In genomic region chr1:27402349-27402754, GRCh38 we compare ENCODE assay signal across 8 cellular contexts. TPM values are rescaled to one million over a fixed set of nuclear protein-coding genes. Genes with fewer than 3 reads are reported as not detected.
DNase-seq lines count a peak whose midpoint lies in the region; ATAC-seq and TF ChIP-seq lines count a peak whose summit lies in the region.

No MANE protein-coding gene starts in this region.

- POLR2A ChIA-PET in WTC11 (lab: Charles Lee), result interaction anchor here (0.7 to 1.6 kb wide), 2 partner anchors 26 to 125 kb away, joined by 3 read pairs; no protein-coding TSS in a partner anchor

- no peak for TF ChIP-seq POLR2A in heart left ventricle (IDR thresholded peaks at IDR 0.05)

- H3K4me1 Mint-ChIP-seq in WTC11, result peaks cover 78% of the 10 kb centered on the region
- peaks cover 5 to 22% of the 10 kb centered on the region in 2 donors for H3K4me1 Mint-ChIP-seq in effector memory CD8-positive, alpha-beta T cell (ENCODE audit: low read depth in 2 of 2)

- H3K9me3 Mint-ChIP-seq in WTC11, result no peaks in the 10 kb centered on the region
- H3K9me3 Mint-ChIP-seq in effector memory CD8-positive, alpha-beta T cell, result no peaks in the 10 kb centered on the region

- TF ChIP-seq CTCF in AG09309 (IDR thresholded peaks at IDR 0.05; ENCODE audit: control insufficient read depth, insufficient read depth, low read depth, low read length, missing control alignments) (peak; percentile 77), GM13977 (IDR thresholded peaks at IDR 0.05; ENCODE audit: extremely low read depth, insufficient read depth, missing control alignments) (peak; percentile 47), WTC11 (IDR thresholded peaks at IDR 0.05) (no peak), heart left ventricle (IDR thresholded peaks at IDR 0.05) (peak; percentile 42 to 70 (median 60))

- no peaks in the 10 kb centered on the region for H3K9me3 ChIP-seq in heart left ventricle

- WGBS in heart left ventricle, 4 donors, result 27 to 36% (median 30%) methylated on average over 7 to 8 of the region's 8 CpGs

- peak; percentile 35 for DNase-seq in AG09309 (ENCODE audit: low read depth)
- no peak for DNase-seq in GM13977 (ENCODE audit: low spot score)
- DNase-seq in WTC11 (ENCODE audit: low spot score), result peak; percentile 69
- peak; percentile 68 to 87 (median 83) for DNase-seq in heart left ventricle
- peak; percentile 44 to 95 (median 71) for DNase-seq in posterior cingulate gyrus
- no peak for DNase-seq in activated naive CD4-positive, alpha-beta T cell (lab: John Stamatoyannopoulos, UW)
- DNase-seq in effector memory CD8-positive, alpha-beta T cell, result no peak

- intact Hi-C loops in heart left ventricle (cut with DNase I), result loop anchor here in 8 of 10 donors (2.0 to 10.0 kb wide), 7 partner anchors 122 to 262 kb away; partner anchors contain the start of gene AHDC1 (in 5 of the 8)
- intact Hi-C loops in posterior cingulate gyrus (cut with DNase I), result loop anchor here (5.0 kb wide), 1 partner anchor 205 kb away; no protein-coding TSS in a partner anchor

- no peak overlapping the region for H3K4me3 Mint-ChIP-seq in WTC11
- H3K4me3 Mint-ChIP-seq in effector memory CD8-positive, alpha-beta T cell, result no peak overlapping the region

- H3K27me3 Mint-ChIP-seq in WTC11 (ENCODE audit: low read depth), result no peaks in the 10 kb centered on the region
- H3K27me3 Mint-ChIP-seq in effector memory CD8-positive, alpha-beta T cell, result no peaks in the 10 kb centered on the region

- ATAC-seq in WTC11, result peak; percentile 18
- ATAC-seq in heart left ventricle, result peak; percentile 38 to 57 (median 42)
- no peak for ATAC-seq in effector memory CD8-positive, alpha-beta T cell (replicated peaks)
- no peak for ATAC-seq in HG02571 (IDR thresholded peaks at IDR 0.05; ENCODE audit: unreplicated experiment)

- peaks cover 27 to 96% (median 80%) of the 10 kb centered on the region in 12 donors for H3K4me1 ChIP-seq in heart left ventricle

- H3K36me3 Mint-ChIP-seq in WTC11, result peaks cover 4% of the 10 kb centered on the region
- peaks cover 8% of the 10 kb centered on the region for H3K36me3 Mint-ChIP-seq in effector memory CD8-positive, alpha-beta T cell (ENCODE audit: insufficient read depth)

- CTCF ChIA-PET in WTC11 (lab: Charles Lee), result interaction anchor here (0.6 to 5.0 kb wide), 31 partner anchors 9 to 940 kb away, joined by 3 to 38 read pairs (median 5); partner anchors contain the start of genes MAP3K6 and WASF2

- peak overlapping the region; percentile 76 to 87 (median 85) for H3K27ac ChIP-seq in heart left ventricle

- H3K36me3 ChIP-seq in heart left ventricle, result peaks cover 0 to 14% (median 9%) of the 10 kb centered on the region in 9 donors

- no peak overlapping the region for H3K4me3 ChIP-seq in AG09309 (ENCODE audit: control insufficient read depth, low read depth, low read length)
- no peak overlapping the region for H3K4me3 ChIP-seq in heart left ventricle

- peak overlapping the region; percentile 91 for H3K27ac Mint-ChIP-seq in WTC11
- H3K27ac Mint-ChIP-seq in effector memory CD8-positive, alpha-beta T cell, result peak overlapping the region in 1 of 2 donors; percentile 32

- H3K27me3 ChIP-seq in heart left ventricle, result no peaks in the 10 kb centered on the region

- in situ Hi-C loops in GM13977 (cut with MboI; ENCODE audit: low pct_unique_long_range_greater_than_20kb, low sequenced_read_pairs, unreplicated experiment), result no loop called here

TF ChIP-seq in WTC11, 78 proteins besides CTCF, POLR2A, EP300 and RAD21:
- TF ChIP-seq NR2C2 (CRISPR knock-in tag; IDR thresholded peaks at IDR 0.05), result no peak
- TF ChIP-seq FOXK1 (CRISPR knock-in tag; IDR thresholded peaks at IDR 0.05), result 0 out of 2 replicates have a peak, but pooled peaks have one; percentile 11
- TF ChIP-seq, protein P1, sequence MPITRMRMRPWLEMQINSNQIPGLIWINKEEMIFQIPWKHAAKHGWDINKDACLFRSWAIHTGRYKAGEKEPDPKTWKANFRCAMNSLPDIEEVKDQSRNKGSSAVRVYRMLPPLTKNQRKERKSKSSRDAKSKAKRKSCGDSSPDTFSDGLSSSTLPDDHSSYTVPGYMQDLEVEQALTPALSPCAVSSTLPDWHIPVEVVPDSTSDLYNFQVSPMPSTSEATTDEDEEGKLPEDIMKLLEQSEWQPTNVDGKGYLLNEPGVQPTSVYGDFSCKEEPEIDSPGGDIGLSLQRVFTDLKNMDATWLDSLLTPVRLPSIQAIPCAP (CRISPR knock-in tag; IDR thresholded peaks at IDR 0.05), result no peak
- 0 out of 2 replicates have a peak, but pooled peaks have one; percentile 21 for TF ChIP-seq TEAD1 (CRISPR knock-in tag; IDR thresholded peaks at IDR 0.05)
- no peak for TF ChIP-seq ZNF219 (CRISPR knock-in tag; IDR thresholded peaks at IDR 0.05; ENCODE audit: borderline replicate concordance)
- TF ChIP-seq CREB1 (CRISPR knock-in tag; IDR thresholded peaks at IDR 0.05), result 0 out of 2 replicates have a peak, but pooled peaks have one; percentile 11
- TF ChIP-seq, protein P2, sequence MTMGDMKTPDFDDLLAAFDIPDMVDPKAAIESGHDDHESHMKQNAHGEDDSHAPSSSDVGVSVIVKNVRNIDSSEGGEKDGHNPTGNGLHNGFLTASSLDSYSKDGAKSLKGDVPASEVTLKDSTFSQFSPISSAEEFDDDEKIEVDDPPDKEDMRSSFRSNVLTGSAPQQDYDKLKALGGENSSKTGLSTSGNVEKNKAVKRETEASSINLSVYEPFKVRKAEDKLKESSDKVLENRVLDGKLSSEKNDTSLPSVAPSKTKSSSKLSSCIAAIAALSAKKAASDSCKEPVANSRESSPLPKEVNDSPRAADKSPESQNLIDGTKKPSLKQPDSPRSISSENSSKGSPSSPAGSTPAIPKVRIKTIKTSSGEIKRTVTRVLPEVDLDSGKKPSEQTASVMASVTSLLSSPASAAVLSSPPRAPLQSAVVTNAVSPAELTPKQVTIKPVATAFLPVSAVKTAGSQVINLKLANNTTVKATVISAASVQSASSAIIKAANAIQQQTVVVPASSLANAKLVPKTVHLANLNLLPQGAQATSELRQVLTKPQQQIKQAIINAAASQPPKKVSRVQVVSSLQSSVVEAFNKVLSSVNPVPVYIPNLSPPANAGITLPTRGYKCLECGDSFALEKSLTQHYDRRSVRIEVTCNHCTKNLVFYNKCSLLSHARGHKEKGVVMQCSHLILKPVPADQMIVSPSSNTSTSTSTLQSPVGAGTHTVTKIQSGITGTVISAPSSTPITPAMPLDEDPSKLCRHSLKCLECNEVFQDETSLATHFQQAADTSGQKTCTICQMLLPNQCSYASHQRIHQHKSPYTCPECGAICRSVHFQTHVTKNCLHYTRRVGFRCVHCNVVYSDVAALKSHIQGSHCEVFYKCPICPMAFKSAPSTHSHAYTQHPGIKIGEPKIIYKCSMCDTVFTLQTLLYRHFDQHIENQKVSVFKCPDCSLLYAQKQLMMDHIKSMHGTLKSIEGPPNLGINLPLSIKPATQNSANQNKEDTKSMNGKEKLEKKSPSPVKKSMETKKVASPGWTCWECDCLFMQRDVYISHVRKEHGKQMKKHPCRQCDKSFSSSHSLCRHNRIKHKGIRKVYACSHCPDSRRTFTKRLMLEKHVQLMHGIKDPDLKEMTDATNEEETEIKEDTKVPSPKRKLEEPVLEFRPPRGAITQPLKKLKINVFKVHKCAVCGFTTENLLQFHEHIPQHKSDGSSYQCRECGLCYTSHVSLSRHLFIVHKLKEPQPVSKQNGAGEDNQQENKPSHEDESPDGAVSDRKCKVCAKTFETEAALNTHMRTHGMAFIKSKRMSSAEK (CRISPR knock-in tag; IDR thresholded peaks at IDR 0.05; ENCODE audit: borderline replicate concordance), result no peak

RNA-seq across cellular contexts. Expression of gene GPR3, which starts 9.9 kb away (rescaled TPM):
- 7.8 to 12.4 TPM (median 7.8 TPM) in 3 replicates for total RNA-seq in WTC11 (2021)
- 1 to 10 TPM in 2 of 9 donors, under 1 TPM in 6, not detected in 1; 0.28 to 2.4 (median 0.53) TPM for total RNA-seq in heart left ventricle
- 1 to 10 TPM in 1 of 2 donors, under 1 TPM in 1; 0.11 to 3.7 TPM for polyA plus RNA-seq in heart left ventricle

RNA-seq across cellular contexts. Expression of gene CD164L2, which starts 19.2 kb away (rescaled TPM):
- total RNA-seq in WTC11 (2021) (3.0 to 5.5 TPM (median 4.3 TPM) in 3 replicates), heart left ventricle (not detected)
- not detected for polyA plus RNA-seq in heart left ventricle

RNA-seq across cellular contexts. Expression of gene FCN3, which starts 27.7 kb away (rescaled TPM):
- 0.98 to 1.6 TPM (median 1.3 TPM) in 3 replicates for total RNA-seq in WTC11 (2021)
- 100 to 1,000 TPM in 1 of 9 donors, 10 to 100 TPM in 5, 1 to 10 TPM in 3; 2.4 to 112 (median 31.9) TPM for total RNA-seq in heart left ventricle
- 100 to 1,000 TPM in 1 of 2 donors, 10 to 100 TPM in 1; 60.8 to 141 TPM for polyA plus RNA-seq in heart left ventricle

RNA-seq across cellular contexts. Expression of gene MAP3K6, which starts 35.6 kb away (rescaled TPM):
- total RNA-seq in WTC11 (2021) (13.3 to 15.0 TPM (median 14.0 TPM) in 3 replicates), heart left ventricle (10 to 100 TPM; 21.1 to 77.0 (median 36.5) TPM)
- polyA plus RNA-seq in heart left ventricle, result 10 to 100 TPM; 48.6 to 64.3 TPM

Comparison
In these comparisons a context has a peak if more than half of its experiments do, and no peak if none do; other contexts are left out.
1. DNase-seq: peak in AG09309 (single experiment), WTC11 (single experiment), heart left ventricle (5 of 5) and posterior cingulate gyrus (10 of 10); none in GM13977 (single experiment), activated naive CD4-positive, alpha-beta T cell (0 of 4) and effector memory CD8-positive, alpha-beta T cell (0 of 3).
2. ATAC-seq: peak in WTC11 (single experiment) and heart left ventricle (4 of 4); none in effector memory CD8-positive, alpha-beta T cell (single experiment) and HG02571 (single experiment).